ENCODE assay signal across 24 cellular contexts in the genomic region with DNA sequence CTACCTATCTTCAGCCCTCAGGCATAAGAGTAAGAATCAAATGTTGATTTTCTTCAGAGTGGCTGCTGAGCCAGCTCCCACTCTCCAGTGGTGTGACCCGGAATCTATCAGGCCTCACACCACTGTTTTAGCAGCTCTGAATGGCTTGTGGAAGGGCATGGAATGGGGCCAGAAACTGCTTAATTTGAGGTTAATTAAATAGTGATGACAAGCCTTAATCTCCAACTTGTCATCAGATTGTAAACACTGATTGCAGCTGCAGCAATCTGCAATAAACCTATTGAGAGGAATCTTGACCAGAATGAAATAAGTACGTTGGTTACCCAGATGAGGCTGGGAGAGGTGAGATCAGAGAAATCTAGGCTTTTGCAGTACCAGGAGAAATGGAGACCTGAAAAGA.
DNase-seq lines count a peak whose midpoint lies in the region; TF ChIP-seq lines count a peak whose summit lies in the region.
"Had no signal": no experiment of that assay in that cellular context is flagged by ENCODE, and none has a peak within 500 bp of the region (broad histone marks: within the 10 kb centered on the region; RNA-seq: fewer than 3 reads in every experiment).

No MANE protein-coding gene starts in this region.

- H3K9ac ChIP-seq in colonic mucosa (ENCODE audit: low read depth in 2 of 2, low read length in 2 of 2) = no peak overlapping the region
- H3K9ac ChIP-seq: BLaER1, GM23248, SK-N-SH had no signal

- no peaks in the 10 kb centered on the region for H3K9me3 ChIP-seq in colonic mucosa
- H3K9me3 ChIP-seq: BLaER1, SK-N-SH had no signal

- no peaks in the 10 kb centered on the region for H3K36me3 Mint-ChIP-seq in endothelial cell (ENCODE audit: low read depth, unreplicated experiment)
- H3K36me3 Mint-ChIP-seq: CD8-positive, alpha-beta T cell had no signal

- H3K27ac ChIP-seq in 22Rv1 = peak overlapping the region; percentile 26
- H3K27ac ChIP-seq in colonic mucosa = no peak overlapping the region
- H3K27ac ChIP-seq: BLaER1, GM23248 had no signal

- no peaks in the 10 kb centered on the region for H3K36me3 ChIP-seq in colonic mucosa
- H3K36me3 ChIP-seq: BLaER1 had no signal

- peaks cover 9% of the 10 kb centered on the region for H3K4me1 Mint-ChIP-seq in endothelial cell (ENCODE audit: unreplicated experiment)

- H3K27ac Mint-ChIP-seq in endothelial cell (ENCODE audit: unreplicated experiment) = no peak overlapping the region
- H3K27ac Mint-ChIP-seq: CD8-positive, alpha-beta T cell had no signal

- no peaks in the 10 kb centered on the region for H3K27me3 Mint-ChIP-seq in endothelial cell (ENCODE audit: unreplicated experiment)

- no peak for TF ChIP-seq CTCF in 22Rv1 (IDR thresholded peaks at IDR 0.05)
- no peak for TF ChIP-seq CTCF in endothelial cell (IDR thresholded peaks at IDR 0.05; ENCODE audit: unreplicated experiment)
- no peak for TF ChIP-seq CTCF in colonic mucosa (IDR thresholded peaks at IDR 0.05)

- no peak overlapping the region for H3K4me3 Mint-ChIP-seq in endothelial cell (ENCODE audit: unreplicated experiment)
- H3K4me3 Mint-ChIP-seq: CD8-positive, alpha-beta T cell; H9 had no signal

- H3K4me3 ChIP-seq in colonic mucosa = no peak overlapping the region
- H3K4me3 ChIP-seq: BLaER1, GM23248 had no signal

- no peaks in the 10 kb centered on the region for H3K9me3 Mint-ChIP-seq in endothelial cell (ENCODE audit: unreplicated experiment)
- H3K9me3 Mint-ChIP-seq: CD8-positive, alpha-beta T cell; H9 had no signal

- DNase-seq in DMS79 (lab: John Stamatoyannopoulos, UW) (peak; percentile 3), NCI-H146 treated with DMSO at 0.1 percent for 48 hours (lab: John Stamatoyannopoulos, UW; ENCODE audit: unreplicated experiment) (peak; percentile 25), SHP77 treated with DMSO at 0.1 percent for 48 hours (lab: John Stamatoyannopoulos, UW) (peak; percentile 67), endothelial cell (ENCODE audit: low spot score) (no peak), colonic mucosa (no peak), retina (no peak), C1 segment of cervical spinal cord (lab: John Stamatoyannopoulos, UW) (no peak)
- DNase-seq: Calu3; CD8-positive, alpha-beta T cell; EL; GF-D8; GM23248; H9; Kasumi-1; MM.1S; NCI-H1048; NCI-H187; NCI-H446 treated with DMSO at 0.1 percent for 48 hours; NCI-H526 treated with DMSO at 0.1 percent for 48 hours; Right ventricle myocardium superior; SK-N-SH; T-helper 2 cell had no signal

- no peaks in the 10 kb centered on the region for H3K4me1 ChIP-seq in colonic mucosa
- H3K4me1 ChIP-seq: BLaER1 had no signal

- H3K27me3 ChIP-seq in colonic mucosa = no peaks in the 10 kb centered on the region
- H3K27me3 ChIP-seq: BLaER1 had no signal

- intact Hi-C loops in colonic mucosa (cut with DNase I) = no loop called here

Comparison
In these comparisons a context has a peak if more than half of its experiments do, and no peak if none do; other contexts are left out.
1. DNase-seq: peak in DMS79 (single experiment), NCI-H146 treated with DMSO at 0.1 percent for 48 hours (single experiment) and SHP77 treated with DMSO at 0.1 percent for 48 hours (single experiment); none in endothelial cell (single experiment), colonic mucosa (single experiment), retina (single experiment) and C1 segment of cervical spinal cord (0 of 14).